In genomic region chr3:150251187-150251592, GRCh38 we compare ENCODE assay signal across 17 cellular contexts.
A peak's percentile ranks its signal among the peaks of the same experiment; 100 is the strongest.
DNase-seq lines count a peak whose midpoint lies in the region; ATAC-seq and TF ChIP-seq lines count a peak whose summit lies in the region.
"Had no signal": no experiment of that assay in that cellular context is flagged by ENCODE, and none has a peak within 500 bp of the region (broad histone marks: within the 10 kb centered on the region; RNA-seq: fewer than 3 reads in every experiment).

No MANE protein-coding gene starts in this region.

- no peak for DNase-seq in AG04450 (ENCODE audit: low read depth, low spot score)
- DNase-seq in H7: peak; percentile 20
- DNase-seq in caudate nucleus (lab: John Stamatoyannopoulos, UW): no peak
- DNase-seq in neural progenitor cell (ENCODE audit: low spot score): no peak
- DNase-seq in activated naive CD4-positive, alpha-beta T cell treated with anti-CD3 and anti-CD28 coated beads, Interleukin-2, amount 50 U/mL, for 72 hours (ENCODE audit: low spot score in 2 of 2): no peak
- DNase-seq in mesenteric fat pad (ENCODE audit: low spot score): no peak
- no peak for DNase-seq in EL
- DNase-seq: activated CD4-positive, alpha-beta T cell treated with anti-CD3 and anti-CD28 coated beads for 36 hours; AML-193; anterior cingulate cortex; foreskin fibroblast; OCI-M1; ovary; T-helper 1 cell had no signal

- H3K36me3 Mint-ChIP-seq in neural progenitor cell: no peaks in the 10 kb centered on the region
- no peaks in the 10 kb centered on the region for H3K36me3 Mint-ChIP-seq in activated naive CD4-positive, alpha-beta T cell treated with anti-CD3 and anti-CD28 coated beads, Interleukin-2, amount 50 U/mL, for 72 hours
- H3K36me3 Mint-ChIP-seq: memory B cell had no signal

- H3K27me3 ChIP-seq in AG04450 (ENCODE audit: control insufficient read depth, insufficient read depth, low read length) (no peaks in the 10 kb centered on the region), H7 (ENCODE audit: control insufficient read depth, insufficient read depth, low read length) (no peaks in the 10 kb centered on the region), neural progenitor cell (no peaks in the 10 kb centered on the region)
- H3K27me3 ChIP-seq: ovary had no signal

- peaks cover 24% of the 10 kb centered on the region for H3K4me1 ChIP-seq in neural progenitor cell

- CTCF ChIA-PET in AG04450 (lab: Charles Lee): no interaction called here

- H3K27ac ChIP-seq in AG04450 (ENCODE audit: low read depth, low read length): peak overlapping the region; percentile 33
- peak overlapping the region; percentile 39 for H3K27ac ChIP-seq in caudate nucleus (ENCODE audit: low read depth, low read length)
- H3K27ac ChIP-seq in neural progenitor cell: no peak overlapping the region
- H3K27ac ChIP-seq: HL-60, ovary had no signal

- H3K27ac Mint-ChIP-seq in neural progenitor cell: no peak overlapping the region
- no peak overlapping the region for H3K27ac Mint-ChIP-seq in activated naive CD4-positive, alpha-beta T cell treated with anti-CD3 and anti-CD28 coated beads, Interleukin-2, amount 50 U/mL, for 72 hours
- H3K27ac Mint-ChIP-seq: activated CD4-positive, alpha-beta T cell treated with anti-CD3 and anti-CD28 coated beads for 36 hours; memory B cell had no signal

- H3K4me2 ChIP-seq in neural progenitor cell: peak overlapping the region; percentile 34

- H3K36me3 ChIP-seq in H7 (replicated peaks; ENCODE audit: control insufficient read depth, insufficient read depth, low read length) (no peaks in the 10 kb centered on the region), neural progenitor cell (no peaks in the 10 kb centered on the region)
- H3K36me3 ChIP-seq: ovary had no signal

- H2AFZ ChIP-seq in neural progenitor cell (replicated peaks): no peak overlapping the region

- H3K4me3 ChIP-seq in AG04450 (ENCODE audit: low read depth, low read length): no peak overlapping the region
- H3K4me3 ChIP-seq in H7 (ENCODE audit: insufficient read depth, low read depth, low read length): no peak overlapping the region
- H3K4me3 ChIP-seq in neural progenitor cell: no peak overlapping the region
- H3K4me3 ChIP-seq: ovary had no signal

- no peak overlapping the region for H3K4me3 Mint-ChIP-seq in neural progenitor cell
- H3K4me3 Mint-ChIP-seq: activated CD4-positive, alpha-beta T cell treated with anti-CD3 and anti-CD28 coated beads for 36 hours; memory B cell had no signal

- H3F3A ChIP-seq in neural progenitor cell (ENCODE audit: low read depth): no peaks in the 10 kb centered on the region

- TF ChIP-seq CTCF in AG04450 (IDR thresholded peaks at IDR 0.05; ENCODE audit: low read depth, low read length) (no peak), neural progenitor cell (IDR thresholded peaks at IDR 0.05) (no peak)

- POLR2A ChIA-PET in AG04450 (lab: Yijun Ruan, JAX): interaction anchor here (4.2 kb wide), 1 partner anchor 157 kb away, joined by 25 read pairs; the partner anchor contains the start of gene TSC22D2

- no peaks in the 10 kb centered on the region for H3K27me3 Mint-ChIP-seq in neural progenitor cell (ENCODE audit: insufficient read depth, low read depth)

- ATAC-seq in activated naive CD4-positive, alpha-beta T cell treated with anti-CD3 and anti-CD28 coated beads, Interleukin-2, amount 50 U/mL, for 72 hours: no peak
- ATAC-seq in HG03460 (IDR thresholded peaks at IDR 0.05; ENCODE audit: unreplicated experiment): no peak
- ATAC-seq: activated CD4-positive, alpha-beta T cell treated with anti-CD3 and anti-CD28 coated beads for 36 hours had no signal

- H3K9me3 ChIP-seq in AG04450 (ENCODE audit: control insufficient read depth, insufficient read depth, low read length) (no peaks in the 10 kb centered on the region), neural progenitor cell (ENCODE audit: low read depth) (no peaks in the 10 kb centered on the region)
- H3K9me3 ChIP-seq: ovary had no signal

- H3K4me1 Mint-ChIP-seq in neural progenitor cell: peaks cover 52% of the 10 kb centered on the region
- H3K4me1 Mint-ChIP-seq: activated CD4-positive, alpha-beta T cell treated with anti-CD3 and anti-CD28 coated beads for 36 hours had no signal

- H3K79me2 ChIP-seq in neural progenitor cell (ENCODE audit: low read depth): no peaks in the 10 kb centered on the region

- H3K9me3 Mint-ChIP-seq in neural progenitor cell: no peaks in the 10 kb centered on the region
- H3K9me3 Mint-ChIP-seq in activated naive CD4-positive, alpha-beta T cell treated with anti-CD3 and anti-CD28 coated beads, Interleukin-2, amount 50 U/mL, for 72 hours: no peaks in the 10 kb centered on the region
- H3K9me3 Mint-ChIP-seq: memory B cell had no signal

- no peaks in the 10 kb centered on the region for H4K20me1 ChIP-seq in neural progenitor cell (ENCODE audit: low read depth)

- H3K9ac ChIP-seq in neural progenitor cell: no peak overlapping the region
